23 cellular contexts compared by ENCODE assay signal in the genomic region with DNA sequence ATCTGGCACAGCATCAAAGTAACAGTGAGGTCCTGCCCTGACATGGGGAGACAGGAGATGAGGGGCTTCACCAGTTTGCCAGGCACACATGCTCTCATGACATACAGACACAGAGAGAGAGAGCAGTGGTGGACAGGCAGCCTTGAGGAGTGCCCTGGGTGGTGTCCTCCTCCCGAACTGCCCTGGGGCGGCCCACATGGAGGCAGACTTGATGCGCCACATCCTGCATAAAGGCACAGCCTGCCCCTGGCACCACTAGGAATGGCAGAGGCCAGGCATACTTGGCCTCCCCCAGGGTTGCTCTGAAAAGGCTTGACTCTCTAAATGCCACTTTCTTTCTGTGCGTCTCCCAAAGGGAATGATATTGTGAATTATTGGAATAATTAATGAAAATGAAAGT.
"Had no signal": no experiment of that assay in that cellular context is flagged by ENCODE, and none has a peak within 500 bp of the region (broad histone marks: within the 10 kb centered on the region; RNA-seq: fewer than 3 reads in every experiment).

No MANE protein-coding gene starts in this region.

- H3K27ac ChIP-seq: colonic mucosa, dorsolateral prefrontal cortex, hepatocyte, neural progenitor cell, psoas muscle, transverse colon had no signal

- DNase-seq: activated CD4-positive, alpha-beta memory T cell treated with anti-CD3 and anti-CD28 coated beads for 36 hours; activated CD4-positive, alpha-beta T cell treated with anti-CD3 and anti-CD28 coated beads for 48 hours; activated CD4-positive, CD25-positive, alpha-beta regulatory T cell; activated effector memory CD4-positive, alpha-beta T cell treated with Interleukin-2 at 50 U/mL for 16 hours; activated naive CD4-positive, alpha-beta T cell treated with anti-CD3 and anti-CD28 coated beads for 36 hours; activated naive CD8-positive, alpha-beta T cell treated with anti-CD3 and anti-CD28 coated beads, Interleukin-2, amount 10 ng/mL, durations not matched to agents 7 days and 5 days; activated T-cell treated with anti-CD3 and anti-CD28 coated beads, Interleukin-2, amount 50 U/mL, for 72 hours; amniotic stem cell; colonic mucosa; dorsolateral prefrontal cortex; effector memory CD8-positive, alpha-beta T cell; glutamatergic neuron; immature natural killer cell; left ventricle myocardium superior; naive thymus-derived CD4-positive, alpha-beta T cell; psoas muscle; stimulated activated CD4-positive, alpha-beta T cell treated with anti-CD3 and anti-CD28 coated beads, Interleukin-1b, Interleukin-23, amount 100 ng/mL, for 48 hours; stimulated activated naive CD8-positive, alpha-beta T cell treated with anti-CD3 and anti-CD28 coated beads, Interleukin-15, amount 100 ng/mL, for 72 hours; SW 1271; T-helper 17 cell; transverse colon had no signal

- ATAC-seq: activated T-cell treated with anti-CD3 and anti-CD28 coated beads, Interleukin-2, amount 50 U/mL, for 72 hours; effector memory CD8-positive, alpha-beta T cell; left ventricle myocardium superior; naive thymus-derived CD4-positive, alpha-beta T cell; psoas muscle; stimulated activated naive CD8-positive, alpha-beta T cell treated with anti-CD3 and anti-CD28 coated beads, Interleukin-15, amount 100 ng/mL, for 72 hours; T-helper 17 cell had no signal
